10 cellular contexts compared by ENCODE assay signal in genomic region chr1:28640766-28641165, GRCh38. TPM values are rescaled to one million over a fixed set of nuclear protein-coding genes. Genes with fewer than 3 reads are reported as not detected.
A peak's percentile ranks its signal among the peaks of the same experiment; 100 is the strongest.
DNase-seq lines count a peak whose midpoint lies in the region; ATAC-seq, FAIRE-seq and TF ChIP-seq lines count a peak whose summit lies in the region.
"Had no signal": no experiment of that assay in that cellular context is flagged by ENCODE, and none has a peak within 500 bp of the region (broad histone marks: within the 10 kb centered on the region; RNA-seq: fewer than 3 reads in every experiment).

No MANE protein-coding gene starts in this region.

- TF ChIP-seq POLR2A in breast epithelium (IDR thresholded peaks at IDR 0.05), result no peak

- H3K4me2 ChIP-seq in astrocyte (ENCODE audit: low read length), result no peak overlapping the region

- 85 to 96% (median 89%) methylated on average over 1 of the region's 1 CpG for WGBS in small intestine, 3 donors

- peaks cover 0 to 14% of the 10 kb centered on the region in 2 donors for H3K4me1 ChIP-seq in breast epithelium
- H3K4me1 ChIP-seq in astrocyte (ENCODE audit: insufficient read depth, low read length), result peaks cover 8% of the 10 kb centered on the region
- peaks cover 0 to 3% of the 10 kb centered on the region in 2 donors for H3K4me1 ChIP-seq in small intestine (ENCODE audit: control insufficient read depth in 2 of 2, insufficient read depth in 1 of 2, low read depth in 1 of 2, low read length in 1 of 2)

- no peak overlapping the region for H3K4me3 ChIP-seq in breast epithelium
- no peak overlapping the region for H3K4me3 ChIP-seq in astrocyte (ENCODE audit: insufficient read depth, low read depth, low read length)
- H3K4me3 ChIP-seq in small intestine (ENCODE audit: low read depth in 1 of 2, low read length in 2 of 2), result no peak overlapping the region

- CTCF ChIA-PET in MCF 10A (lab: Yijun Ruan, JAX), result interaction anchor here (0.6 to 1.1 kb wide), 6 partner anchors 21 to 391 kb away, joined by 3 to 5 read pairs (median 3); no protein-coding TSS in a partner anchor

- no peak overlapping the region for H2AFZ ChIP-seq in astrocyte (ENCODE audit: low read depth, low read length)

- H3K27me3 Mint-ChIP-seq in MCF 10A (ENCODE audit: insufficient read depth, unreplicated experiment) (no peaks in the 10 kb centered on the region), astrocyte (ENCODE audit: low read depth, unreplicated experiment) (no peaks in the 10 kb centered on the region), glutamatergic neuron (ENCODE audit: unreplicated experiment) (peaks cover 15% of the 10 kb centered on the region)

- H3K4me1 Mint-ChIP-seq in MCF 10A (ENCODE audit: insufficient read depth, unreplicated experiment), result peaks cover 11% of the 10 kb centered on the region
- H3K4me1 Mint-ChIP-seq in astrocyte (ENCODE audit: low read depth, unreplicated experiment), result peaks cover 8% of the 10 kb centered on the region
- H3K4me1 Mint-ChIP-seq in glutamatergic neuron (ENCODE audit: low read depth, unreplicated experiment), result peaks cover 16% of the 10 kb centered on the region

- H3K4me3 Mint-ChIP-seq in MCF 10A (ENCODE audit: unreplicated experiment) (no peak overlapping the region), astrocyte (ENCODE audit: unreplicated experiment) (peak overlapping the region; percentile 60), glutamatergic neuron (ENCODE audit: unreplicated experiment) (no peak overlapping the region)

- no peaks in the 10 kb centered on the region for H4K20me1 ChIP-seq in astrocyte (ENCODE audit: insufficient read depth, low read length)

- ATAC-seq in HG03095 (IDR thresholded peaks at IDR 0.05; ENCODE audit: unreplicated experiment), result no peak
- ATAC-seq: heart right ventricle, Panc1 had no signal

- POLR2A ChIA-PET in MCF 10A (lab: Yijun Ruan, JAX), result interaction anchor here (0.7 to 5.6 kb wide), 8 partner anchors 29 to 236 kb away, joined by 3 to 95 read pairs (median 5); partner anchors contain the start of genes GMEB1 and YTHDF2

- H3K36me3 ChIP-seq in breast epithelium (no peaks in the 10 kb centered on the region), astrocyte (ENCODE audit: insufficient read depth, low read length) (no peaks in the 10 kb centered on the region), small intestine (ENCODE audit: control insufficient read depth in 2 of 2, insufficient read depth in 2 of 2, low read length in 2 of 2) (no peaks in the 10 kb centered on the region)
- H3K36me3 ChIP-seq: heart right ventricle had no signal

- H3K27ac ChIP-seq in breast epithelium (no peak overlapping the region), astrocyte (ENCODE audit: low read depth, low read length) (no peak overlapping the region), small intestine (ENCODE audit: low read depth in 1 of 2, low read length in 1 of 2) (no peak overlapping the region)
- H3K27ac ChIP-seq: heart right ventricle had no signal

- peak; percentile 51 for DNase-seq in MCF 10A (ENCODE audit: unreplicated experiment)
- no peak for DNase-seq in breast epithelium (ENCODE audit: low spot score in 2 of 2)
- DNase-seq in RCC 7860 (ENCODE audit: low spot score), result peak; percentile 42
- no peak for DNase-seq in astrocyte (ENCODE audit: low read depth)
- peak; percentile 17 for DNase-seq in small intestine
- DNase-seq in glutamatergic neuron, result no peak
- DNase-seq in NCI-H2107 treated with DMSO at 0.1 percent for 48 hours (lab: John Stamatoyannopoulos, UW; ENCODE audit: unreplicated experiment), result no peak
- DNase-seq: heart right ventricle had no signal

- H3K9me3 ChIP-seq in breast epithelium, result no peaks in the 10 kb centered on the region
- H3K9me3 ChIP-seq in astrocyte (ENCODE audit: insufficient read depth, low read depth, low read length), result no peaks in the 10 kb centered on the region
- no peaks in the 10 kb centered on the region for H3K9me3 ChIP-seq in small intestine (ENCODE audit: control insufficient read depth, low read depth)
- H3K9me3 ChIP-seq: heart right ventricle had no signal

- H3K27ac Mint-ChIP-seq in MCF 10A (ENCODE audit: low read depth, unreplicated experiment), result no peak overlapping the region
- no peak overlapping the region for H3K27ac Mint-ChIP-seq in astrocyte (ENCODE audit: unreplicated experiment)
- H3K27ac Mint-ChIP-seq in glutamatergic neuron (ENCODE audit: unreplicated experiment), result no peak overlapping the region

- no peaks in the 10 kb centered on the region for H3K9me3 Mint-ChIP-seq in MCF 10A (ENCODE audit: unreplicated experiment)
- no peaks in the 10 kb centered on the region for H3K9me3 Mint-ChIP-seq in astrocyte (ENCODE audit: unreplicated experiment)
- H3K9me3 Mint-ChIP-seq in glutamatergic neuron (ENCODE audit: unreplicated experiment), result peaks cover 4% of the 10 kb centered on the region

- H3K79me2 ChIP-seq in astrocyte (ENCODE audit: insufficient read depth, low read length), result peaks cover 27% of the 10 kb centered on the region

- peak; percentile 40 for TF ChIP-seq CTCF in MCF 10A (IDR thresholded peaks at IDR 0.05; ENCODE audit: unreplicated experiment)
- no peak for TF ChIP-seq CTCF in breast epithelium (IDR thresholded peaks at IDR 0.05)
- peak; percentile 31 for TF ChIP-seq CTCF in astrocyte (IDR thresholded peaks at IDR 0.05; ENCODE audit: insufficient read depth, low read depth, low read length)
- TF ChIP-seq CTCF in glutamatergic neuron (IDR thresholded peaks at IDR 0.05; ENCODE audit: partially characterized antibody, unreplicated experiment), result no peak

- intact Hi-C loops in MCF 10A (cut with micrococcal nuclease), result loop anchor here (10.0 kb wide), 1 partner anchor 544 kb away; the partner anchor contains the start of gene SRSF4
- intact Hi-C loops in breast epithelium (cut with DNase I; ENCODE audit: low total_unique reads), result no loop called here

- no peaks in the 10 kb centered on the region for H3K27me3 ChIP-seq in breast epithelium
- no peaks in the 10 kb centered on the region for H3K27me3 ChIP-seq in astrocyte (ENCODE audit: insufficient read depth, low read length)
- no peaks in the 10 kb centered on the region for H3K27me3 ChIP-seq in small intestine (ENCODE audit: control insufficient read depth in 2 of 2, insufficient read depth in 2 of 2, low read length in 2 of 2)
- H3K27me3 ChIP-seq: heart right ventricle had no signal

- H3K9ac ChIP-seq in astrocyte (ENCODE audit: low read length), result no peak overlapping the region

- BruUV-seq in MCF 10A (replicated peaks; lab: Mats Ljungman, UMichigan), result no TSS peak

- no peak for FAIRE-seq in RCC 7860 (lab: Jason Lieb, UNC)
- no peak for FAIRE-seq in astrocyte (lab: Jason Lieb, UNC)
- no peak for FAIRE-seq in small intestine (lab: Jason Lieb, UNC)

- peaks cover 9% of the 10 kb centered on the region for H3K36me3 Mint-ChIP-seq in MCF 10A (ENCODE audit: insufficient read depth, unreplicated experiment)
- H3K36me3 Mint-ChIP-seq in astrocyte (ENCODE audit: low read depth, unreplicated experiment), result no peaks in the 10 kb centered on the region
- H3K36me3 Mint-ChIP-seq in glutamatergic neuron (ENCODE audit: unreplicated experiment), result no peaks in the 10 kb centered on the region

RNA-seq across cellular contexts. Expression of gene TAF12, which starts 2.1 kb away (rescaled TPM):
- total RNA-seq in MCF 10A (2022) (29.7 and 40.9 TPM in 2 replicates), breast epithelium (10 to 100 TPM; 18.7 to 36.2 (median 22.7) TPM), astrocyte (25.9 and 26.8 TPM in 2 replicates), glutamatergic neuron (ENCODE audit: unreplicated experiment) (15.2 TPM)
- 10 to 100 TPM; 18.9 to 32.7 (median 29.7) TPM for polyA plus RNA-seq in small intestine

RNA-seq across cellular contexts. Expression of gene RNU11, which starts 7.6 kb away (rescaled TPM):
- not detected in 2 replicates for total RNA-seq in MCF 10A (2022)
- not detected for total RNA-seq in breast epithelium
- not detected in 2 replicates for total RNA-seq in astrocyte
- not detected for polyA plus RNA-seq in small intestine
- total RNA-seq in glutamatergic neuron (ENCODE audit: unreplicated experiment), result not detected
- total RNA-seq: heart right ventricle had no signal
- polyA plus RNA-seq: heart right ventricle had no signal

RNA-seq across cellular contexts. Expression of gene GMEB1, which starts 27.8 kb away (rescaled TPM):
- total RNA-seq in MCF 10A (2022) (9.1 and 13.3 TPM in 2 replicates), breast epithelium (10 to 100 TPM in 1 of 3 donors, 1 to 10 TPM in 2; 7.7 to 11.9 (median 9.8) TPM), astrocyte (11.9 and 12.6 TPM in 2 replicates), glutamatergic neuron (ENCODE audit: unreplicated experiment) (21.2 TPM)
- polyA plus RNA-seq in small intestine, result 1 to 10 TPM; 2.5 to 6.1 (median 5.9) TPM

RNA-seq across cellular contexts. Expression of gene RAB42, which starts 48.7 kb away (rescaled TPM):
- total RNA-seq in MCF 10A (2022), result not detected in 2 replicates
- total RNA-seq in breast epithelium, result 10 to 100 TPM in 1 of 3 donors, 1 to 10 TPM in 2; 6.9 to 18.6 (median 8.0) TPM
- 1.2 and 2.1 TPM in 2 replicates for total RNA-seq in astrocyte
- 1 to 10 TPM; 1.7 to 4.9 (median 4.6) TPM for polyA plus RNA-seq in small intestine
- total RNA-seq in glutamatergic neuron (ENCODE audit: unreplicated experiment), result 0.69 TPM

Comparison
In these comparisons a context has a peak if more than half of its experiments do, and no peak if none do; other contexts are left out.
1. DNase-seq: peak in MCF 10A (single experiment), RCC 7860 (single experiment) and small intestine (single experiment); none in breast epithelium (0 of 2), astrocyte (single experiment), glutamatergic neuron (single experiment) and NCI-H2107 treated with DMSO at 0.1 percent for 48 hours (single experiment).
2. CTCF ChIP-seq: peak in MCF 10A (single experiment) and astrocyte (single experiment); none in breast epithelium (0 of 3) and glutamatergic neuron (single experiment).